ENCODE assay signal across 10 cellular contexts in genomic region chr2:88452980-88453582, GRCh38. TPM values are rescaled to one million over a fixed set of nuclear protein-coding genes. Genes with fewer than 3 reads are reported as not detected.
DNase-seq lines count a peak whose midpoint lies in the region; ATAC-seq and TF ChIP-seq lines count a peak whose summit lies in the region.
"Had no signal": no experiment of that assay in that cellular context is flagged by ENCODE, and none has a peak within 500 bp of the region (broad histone marks: within the 10 kb centered on the region; RNA-seq: fewer than 3 reads in every experiment).

No MANE protein-coding gene starts in this region.

- H3K27me3 Mint-ChIP-seq in chondrocyte (ENCODE audit: low read depth) (peaks cover 67% of the 10 kb centered on the region), nephron progenitor cell (ENCODE audit: low read depth, poor library complexity) (peaks cover 65% of the 10 kb centered on the region)

- H3K27ac Mint-ChIP-seq in chondrocyte (ENCODE audit: unreplicated experiment) (no peak overlapping the region), nephron progenitor cell (no peak overlapping the region)
- H3K27ac Mint-ChIP-seq: activated naive CD4-positive, alpha-beta T cell treated with anti-CD3 and anti-CD28 coated beads, Interleukin-2, amount 50 U/mL, for 72 hours had no signal

- DNase-seq in ELF-1 (ENCODE audit: low read depth, low spot score): peak; percentile 57
- DNase-seq in NCI-H69 (lab: John Stamatoyannopoulos, UW): peak; percentile 53
- peak; percentile 3 for DNase-seq in chondrocyte (ENCODE audit: low spot score)
- peak; percentile 20 for DNase-seq in nephron progenitor cell
- no peak for DNase-seq in ecto neural progenitor cell (ENCODE audit: low spot score)
- no peak for DNase-seq in GOT3 (lab: John Stamatoyannopoulos, UW)
- DNase-seq in NCI-H446 treated with DMSO at 0.1 percent for 48 hours (lab: John Stamatoyannopoulos, UW): no peak

- H3K9me3 Mint-ChIP-seq in chondrocyte (ENCODE audit: low read depth) (no peaks in the 10 kb centered on the region), nephron progenitor cell (no peaks in the 10 kb centered on the region)
- H3K9me3 Mint-ChIP-seq: activated naive CD4-positive, alpha-beta T cell treated with anti-CD3 and anti-CD28 coated beads, Interleukin-2, amount 50 U/mL, for 72 hours had no signal

- peaks cover 9% of the 10 kb centered on the region for H3K4me1 Mint-ChIP-seq in chondrocyte (ENCODE audit: low read depth)
- H3K4me1 Mint-ChIP-seq in nephron progenitor cell: peaks cover 9% of the 10 kb centered on the region

- H3K36me3 Mint-ChIP-seq in chondrocyte (ENCODE audit: low read depth) (no peaks in the 10 kb centered on the region), nephron progenitor cell (ENCODE audit: low read depth) (no peaks in the 10 kb centered on the region)
- H3K36me3 Mint-ChIP-seq: activated naive CD4-positive, alpha-beta T cell treated with anti-CD3 and anti-CD28 coated beads, Interleukin-2, amount 50 U/mL, for 72 hours had no signal

- TF ChIP-seq CTCF in chondrocyte (IDR thresholded peaks at IDR 0.05) (no peak), nephron progenitor cell (IDR thresholded peaks at IDR 0.05) (no peak)

- ATAC-seq in HG03039 (IDR thresholded peaks at IDR 0.05; ENCODE audit: unreplicated experiment): no peak

- peak overlapping the region; percentile 40 for H3K4me3 Mint-ChIP-seq in chondrocyte (ENCODE audit: unreplicated experiment)
- peak overlapping the region; percentile 83 for H3K4me3 Mint-ChIP-seq in nephron progenitor cell

RNA-seq across cellular contexts. Expression of gene FOXI3, which starts 0.6 kb away (rescaled TPM):
- not detected in 3 replicates for total RNA-seq in chondrocyte
- total RNA-seq: activated naive CD4-positive, alpha-beta T cell treated with anti-CD3 and anti-CD28 coated beads, Interleukin-2, amount 50 U/mL, for 72 hours; mononuclear cell had no signal

Comparison
In these comparisons a context has a peak if more than half of its experiments do, and no peak if none do; other contexts are left out.
1. DNase-seq: peak in ELF-1 (single experiment), NCI-H69 (single experiment), chondrocyte (single experiment) and nephron progenitor cell (single experiment); none in ecto neural progenitor cell (single experiment), GOT3 (single experiment) and NCI-H446 treated with DMSO at 0.1 percent for 48 hours (single experiment).